In the genomic region with DNA sequence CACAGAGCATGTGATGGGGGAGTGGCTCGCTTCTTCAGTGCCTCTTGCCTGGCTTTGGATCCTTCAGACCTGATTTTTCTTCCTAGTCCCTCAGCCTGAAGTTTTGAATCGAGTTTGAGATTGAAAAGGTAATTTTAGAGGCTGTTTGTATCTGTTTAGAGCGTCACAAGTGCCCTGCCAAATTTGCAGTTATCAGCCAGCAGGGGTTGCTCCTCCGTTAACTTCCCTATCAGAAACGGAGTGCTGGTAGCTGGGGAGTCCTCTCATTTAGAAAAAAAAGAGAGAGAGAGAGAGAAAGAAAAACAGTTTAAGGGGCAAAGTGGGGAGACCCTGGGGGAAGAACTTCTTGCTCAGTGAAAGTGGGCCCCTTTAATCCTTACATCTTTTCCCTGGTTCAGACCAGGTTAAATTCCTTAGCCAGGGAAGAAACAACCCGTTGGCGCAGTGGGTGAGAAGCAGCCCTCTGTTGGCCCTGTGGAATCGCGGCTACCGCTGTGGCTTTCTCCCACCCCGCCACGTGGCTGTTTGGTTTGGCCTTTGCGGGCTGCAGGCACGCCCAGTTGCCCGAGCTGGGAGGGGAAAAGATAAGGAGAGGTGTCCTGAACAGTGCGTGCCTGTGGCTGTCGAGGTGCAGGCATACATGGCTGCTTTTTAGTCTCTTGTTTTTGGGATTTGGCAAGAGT, we compare ENCODE assay signal across 1 cellular context.
TF ChIP-seq lines count a peak whose summit lies in the region.

No MANE protein-coding gene starts in this region.

TF ChIP-seq in HepG2, 621 proteins besides CTCF, POLR2A, EP300 and RAD21 (continued from another document):
- TF ChIP-seq STAG1 (CRISPR knock-in tag; IDR thresholded peaks at IDR 0.05) (peak; percentile 41), ZNF546 (CRISPR knock-in tag; conservative IDR thresholded peaks at IDR 0.05) (no peak), ZNF274 (CRISPR knock-in tag; IDR thresholded peaks at IDR 0.05) (no peak), TP53 (CRISPR knock-in tag; conservative IDR thresholded peaks at IDR 0.05) (no peak), ZMYM4 (CRISPR knock-in tag; IDR thresholded peaks at IDR 0.05) (0 out of 2 replicates have a peak, but pooled peaks have one; percentile 16), POGZ (CRISPR knock-in tag; IDR thresholded peaks at IDR 0.05) (0 out of 2 replicates have a peak, but pooled peaks have one; percentile 23), SP5 (CRISPR knock-in tag; IDR thresholded peaks at IDR 0.05; ENCODE audit: borderline replicate concordance, low read depth) (0 out of 2 replicates have a peak, but pooled peaks have one; percentile 25)
- TF ChIP-seq, protein P1, sequence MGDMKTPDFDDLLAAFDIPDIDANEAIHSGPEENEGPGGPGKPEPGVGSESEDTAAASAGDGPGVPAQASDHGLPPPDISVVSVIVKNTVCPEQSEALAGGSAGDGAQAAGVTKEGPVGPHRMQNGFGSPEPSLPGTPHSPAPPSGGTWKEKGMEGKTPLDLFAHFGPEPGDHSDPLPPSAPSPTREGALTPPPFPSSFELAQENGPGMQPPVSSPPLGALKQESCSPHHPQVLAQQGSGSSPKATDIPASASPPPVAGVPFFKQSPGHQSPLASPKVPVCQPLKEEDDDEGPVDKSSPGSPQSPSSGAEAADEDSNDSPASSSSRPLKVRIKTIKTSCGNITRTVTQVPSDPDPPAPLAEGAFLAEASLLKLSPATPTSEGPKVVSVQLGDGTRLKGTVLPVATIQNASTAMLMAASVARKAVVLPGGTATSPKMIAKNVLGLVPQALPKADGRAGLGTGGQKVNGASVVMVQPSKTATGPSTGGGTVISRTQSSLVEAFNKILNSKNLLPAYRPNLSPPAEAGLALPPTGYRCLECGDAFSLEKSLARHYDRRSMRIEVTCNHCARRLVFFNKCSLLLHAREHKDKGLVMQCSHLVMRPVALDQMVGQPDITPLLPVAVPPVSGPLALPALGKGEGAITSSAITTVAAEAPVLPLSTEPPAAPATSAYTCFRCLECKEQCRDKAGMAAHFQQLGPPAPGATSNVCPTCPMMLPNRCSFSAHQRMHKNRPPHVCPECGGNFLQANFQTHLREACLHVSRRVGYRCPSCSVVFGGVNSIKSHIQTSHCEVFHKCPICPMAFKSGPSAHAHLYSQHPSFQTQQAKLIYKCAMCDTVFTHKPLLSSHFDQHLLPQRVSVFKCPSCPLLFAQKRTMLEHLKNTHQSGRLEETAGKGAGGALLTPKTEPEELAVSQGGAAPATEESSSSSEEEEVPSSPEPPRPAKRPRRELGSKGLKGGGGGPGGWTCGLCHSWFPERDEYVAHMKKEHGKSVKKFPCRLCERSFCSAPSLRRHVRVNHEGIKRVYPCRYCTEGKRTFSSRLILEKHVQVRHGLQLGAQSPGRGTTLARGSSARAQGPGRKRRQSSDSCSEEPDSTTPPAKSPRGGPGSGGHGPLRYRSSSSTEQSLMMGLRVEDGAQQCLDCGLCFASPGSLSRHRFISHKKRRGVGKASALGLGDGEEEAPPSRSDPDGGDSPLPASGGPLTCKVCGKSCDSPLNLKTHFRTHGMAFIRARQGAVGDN (CRISPR knock-in tag; IDR thresholded peaks at IDR 0.05), result peak; percentile 52
- TF ChIP-seq, protein P2, sequence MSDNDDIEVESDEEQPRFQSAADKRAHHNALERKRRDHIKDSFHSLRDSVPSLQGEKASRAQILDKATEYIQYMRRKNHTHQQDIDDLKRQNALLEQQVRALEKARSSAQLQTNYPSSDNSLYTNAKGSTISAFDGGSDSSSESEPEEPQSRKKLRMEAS (IDR thresholded peaks at IDR 0.05), result peak; percentile 67
- TF ChIP-seq, protein P3, sequence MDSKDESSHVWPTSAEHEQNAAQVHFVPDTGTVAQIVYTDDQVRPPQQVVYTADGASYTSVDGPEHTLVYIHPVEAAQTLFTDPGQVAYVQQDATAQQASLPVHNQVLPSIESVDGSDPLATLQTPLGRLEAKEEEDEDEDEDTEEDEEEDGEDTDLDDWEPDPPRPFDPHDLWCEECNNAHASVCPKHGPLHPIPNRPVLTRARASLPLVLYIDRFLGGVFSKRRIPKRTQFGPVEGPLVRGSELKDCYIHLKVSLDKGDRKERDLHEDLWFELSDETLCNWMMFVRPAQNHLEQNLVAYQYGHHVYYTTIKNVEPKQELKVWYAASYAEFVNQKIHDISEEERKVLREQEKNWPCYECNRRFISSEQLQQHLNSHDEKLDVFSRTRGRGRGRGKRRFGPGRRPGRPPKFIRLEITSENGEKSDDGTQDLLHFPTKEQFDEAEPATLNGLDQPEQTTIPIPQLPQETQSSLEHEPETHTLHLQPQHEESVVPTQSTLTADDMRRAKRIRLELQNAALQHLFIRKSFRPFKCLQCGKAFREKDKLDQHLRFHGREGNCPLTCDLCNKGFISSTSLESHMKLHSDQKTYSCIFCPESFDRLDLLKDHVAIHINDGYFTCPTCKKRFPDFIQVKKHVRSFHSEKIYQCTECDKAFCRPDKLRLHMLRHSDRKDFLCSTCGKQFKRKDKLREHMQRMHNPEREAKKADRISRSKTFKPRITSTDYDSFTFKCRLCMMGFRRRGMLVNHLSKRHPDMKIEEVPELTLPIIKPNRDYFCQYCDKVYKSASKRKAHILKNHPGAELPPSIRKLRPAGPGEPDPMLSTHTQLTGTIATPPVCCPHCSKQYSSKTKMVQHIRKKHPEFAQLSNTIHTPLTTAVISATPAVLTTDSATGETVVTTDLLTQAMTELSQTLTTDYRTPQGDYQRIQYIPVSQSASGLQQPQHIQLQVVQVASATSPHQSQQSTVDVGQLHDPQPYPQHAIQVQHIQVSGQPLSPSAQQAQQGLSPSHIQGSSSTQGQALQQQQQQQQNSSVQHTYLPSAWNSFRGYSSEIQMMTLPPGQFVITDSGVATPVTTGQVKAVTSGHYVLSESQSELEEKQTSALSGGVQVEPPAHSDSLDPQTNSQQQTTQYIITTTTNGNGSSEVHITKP (CRISPR knock-in tag; IDR thresholded peaks at IDR 0.05; ENCODE audit: low read depth), result peak; percentile 93
- TF ChIP-seq, protein P4, sequence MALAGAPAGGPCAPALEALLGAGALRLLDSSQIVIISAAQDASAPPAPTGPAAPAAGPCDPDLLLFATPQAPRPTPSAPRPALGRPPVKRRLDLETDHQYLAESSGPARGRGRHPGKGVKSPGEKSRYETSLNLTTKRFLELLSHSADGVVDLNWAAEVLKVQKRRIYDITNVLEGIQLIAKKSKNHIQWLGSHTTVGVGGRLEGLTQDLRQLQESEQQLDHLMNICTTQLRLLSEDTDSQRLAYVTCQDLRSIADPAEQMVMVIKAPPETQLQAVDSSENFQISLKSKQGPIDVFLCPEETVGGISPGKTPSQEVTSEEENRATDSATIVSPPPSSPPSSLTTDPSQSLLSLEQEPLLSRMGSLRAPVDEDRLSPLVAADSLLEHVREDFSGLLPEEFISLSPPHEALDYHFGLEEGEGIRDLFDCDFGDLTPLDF (CRISPR knock-in tag; IDR thresholded peaks at IDR 0.05), result no peak
